11 cellular contexts compared by ENCODE assay signal in the genomic region with DNA sequence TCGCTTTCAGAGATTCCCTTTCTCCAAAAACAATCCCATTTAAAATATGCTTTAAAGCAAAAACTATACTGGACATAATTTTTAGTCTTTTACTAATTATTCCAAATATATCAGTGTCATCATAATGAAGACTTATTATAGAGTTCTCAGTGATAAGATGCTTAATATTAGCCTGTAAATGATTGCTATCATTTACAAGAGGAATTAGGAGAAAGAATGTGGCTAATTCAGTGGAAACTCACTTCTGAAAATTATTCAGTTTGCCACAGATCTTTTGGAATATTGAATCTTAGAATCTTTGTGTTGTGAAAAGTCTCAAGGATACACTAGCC. TPM values are rescaled to one million over a fixed set of nuclear protein-coding genes. Genes with fewer than 3 reads are reported as not detected.
A peak's percentile ranks its signal among the peaks of the same experiment; 100 is the strongest.
DNase-seq lines count a peak whose midpoint lies in the region; ATAC-seq and TF ChIP-seq lines count a peak whose summit lies in the region.
"Had no signal": no experiment of that assay in that cellular context is flagged by ENCODE, and none has a peak within 500 bp of the region (broad histone marks: within the 10 kb centered on the region; RNA-seq: fewer than 3 reads in every experiment).

No MANE protein-coding gene starts in this region.

- H3K36me3 ChIP-seq in left ventricle myocardium inferior (no peaks in the 10 kb centered on the region), Panc1 (ENCODE audit: control insufficient read depth, insufficient read depth, low read length) (no peaks in the 10 kb centered on the region), GM23338 (ENCODE audit: insufficient read depth) (no peaks in the 10 kb centered on the region)

- H3K36me3 Mint-ChIP-seq in glutamatergic neuron (ENCODE audit: unreplicated experiment) = peaks cover 4% of the 10 kb centered on the region
- H3K36me3 Mint-ChIP-seq in GM23338 (ENCODE audit: low read depth) = no peaks in the 10 kb centered on the region

- H3K4me2 ChIP-seq in GM23338 = no peak overlapping the region

- no peak for DNase-seq in left ventricle myocardium inferior
- DNase-seq in Right ventricle myocardium superior = no peak
- no peak for DNase-seq in Panc1 (ENCODE audit: low read depth, low spot score)
- DNase-seq in glutamatergic neuron = no peak
- DNase-seq in cerebellum (ENCODE audit: low spot score) = no peak
- DNase-seq in AG08395 (ENCODE audit: low spot score) = no peak
- DNase-seq in GM23338 (ENCODE audit: low spot score) = no peak
- DNase-seq in stimulated activated naive CD4-positive, alpha-beta T cell (lab: John Stamatoyannopoulos, UW) = no peak
- DNase-seq: GOT3, NCI-H2081 treated with DMSO at 0.1 percent for 48 hours, NCI-H510A had no signal

- no peak overlapping the region for H3K27ac ChIP-seq in left ventricle myocardium inferior (replicated peaks)
- H3K27ac ChIP-seq in Panc1 (ENCODE audit: low read length) = no peak overlapping the region
- no peak overlapping the region for H3K27ac ChIP-seq in GM23338 (ENCODE audit: low read depth)

- H3K4me3 ChIP-seq in left ventricle myocardium inferior (no peak overlapping the region), Panc1 (ENCODE audit: low read depth in 2 of 2, low read length in 2 of 2) (no peak overlapping the region), GM23338 (no peak overlapping the region)

- in situ Hi-C loops in Panc1 (cut with HindIII; ENCODE audit: low pct_unique_long_range_greater_than_20kb, low sequenced_read_pairs) = no loop called here

- no peak overlapping the region for H2AFZ ChIP-seq in GM23338

- POLR2A ChIA-PET in Panc1 (lab: Charles Lee) = no interaction called here

- no peaks in the 10 kb centered on the region for H3K9me3 Mint-ChIP-seq in glutamatergic neuron (ENCODE audit: unreplicated experiment)
- no peaks in the 10 kb centered on the region for H3K9me3 Mint-ChIP-seq in GM23338

- no peaks in the 10 kb centered on the region for H3K79me2 ChIP-seq in GM23338 (replicated peaks; ENCODE audit: insufficient read depth)

- H3K4me1 ChIP-seq in left ventricle myocardium inferior (peaks cover 23% of the 10 kb centered on the region), Panc1 (ENCODE audit: control insufficient read depth, insufficient read depth, low read length) (no peaks in the 10 kb centered on the region), GM23338 (ENCODE audit: insufficient read depth) (no peaks in the 10 kb centered on the region)

- no TSS peak for BruUV-seq in Panc1 (replicated peaks; lab: Mats Ljungman, UMichigan)

- no peaks in the 10 kb centered on the region for H3K27me3 ChIP-seq in left ventricle myocardium inferior (ENCODE audit: low read depth)
- no peaks in the 10 kb centered on the region; the same call in 1 of the 2 replicates for H3K27me3 ChIP-seq in Panc1 (ENCODE audit: control insufficient read depth, insufficient read depth, low read length)
- H3K27me3 ChIP-seq in GM23338 (ENCODE audit: insufficient read depth) = no peaks in the 10 kb centered on the region

- H3F3A ChIP-seq in GM23338 (replicated peaks; ENCODE audit: low read depth) = no peaks in the 10 kb centered on the region

- H3K27me3 Mint-ChIP-seq in glutamatergic neuron (ENCODE audit: unreplicated experiment) (no peaks in the 10 kb centered on the region), GM23338 (ENCODE audit: insufficient read depth, low read depth, poor library complexity) (no peaks in the 10 kb centered on the region)

- H3K9me3 ChIP-seq in left ventricle myocardium inferior (replicated peaks) (no peaks in the 10 kb centered on the region), Panc1 (ENCODE audit: control insufficient read depth, insufficient read depth, low read depth, low read length) (no peaks in the 10 kb centered on the region)

- CTCF ChIA-PET in Panc1 (lab: Charles Lee) = interaction anchor here (1.1 to 2.0 kb wide), 2 partner anchors 66 to 182 kb away, joined by 3 to 11 read pairs; no protein-coding TSS in a partner anchor

- no peaks in the 10 kb centered on the region for H3K9me2 ChIP-seq in GM23338 (ENCODE audit: insufficient read depth)

- H3K27ac Mint-ChIP-seq in glutamatergic neuron (ENCODE audit: unreplicated experiment) (no peak overlapping the region), GM23338 (no peak overlapping the region)

- no peaks in the 10 kb centered on the region for H4K20me1 ChIP-seq in GM23338 (replicated peaks; ENCODE audit: insufficient read depth)

- H3K4me3 Mint-ChIP-seq in glutamatergic neuron (ENCODE audit: unreplicated experiment) = no peak overlapping the region
- H3K4me3 Mint-ChIP-seq in GM23338 = no peak overlapping the region

- no peak for ATAC-seq in Right ventricle myocardium superior (ENCODE audit: poor library complexity)
- no peak for ATAC-seq in Panc1
- no peak for ATAC-seq in GM23338

- H3K4me1 Mint-ChIP-seq in glutamatergic neuron (ENCODE audit: low read depth, unreplicated experiment) (peaks cover 2% of the 10 kb centered on the region), GM23338 (peaks cover 2% of the 10 kb centered on the region; the same call in 1 of the 3 replicates)

- intact Hi-C loops in left ventricle myocardium inferior (cut with micrococcal nuclease) (loop anchor here (1.0 to 5.0 kb wide), 3 partner anchors 66 to 205 kb away; no protein-coding TSS in a partner anchor), Right ventricle myocardium superior (cut with DNase I) (loop anchor here (2.0 kb wide), 2 partner anchors 66 to 182 kb away; no protein-coding TSS in a partner anchor), Panc1 (cut with micrococcal nuclease; ENCODE audit: unreplicated experiment) (loop anchor here (1.0 kb wide), 2 partner anchors 66 to 203 kb away; no protein-coding TSS in a partner anchor)

- TF ChIP-seq CTCF in left ventricle myocardium inferior (IDR thresholded peaks at IDR 0.05; ENCODE audit: borderline replicate concordance) (peak; percentile 21), Panc1 (IDR thresholded peaks at IDR 0.05) (peak; percentile 60), glutamatergic neuron (IDR thresholded peaks at IDR 0.05; ENCODE audit: partially characterized antibody, unreplicated experiment) (peak; percentile 51), GM23338 (conservative IDR thresholded peaks at IDR 0.05; ENCODE audit: low read depth in 2 of 2) (no peak)

TF ChIP-seq in GM23338, 12 proteins besides CTCF, POLR2A, EP300 and RAD21:
- TF ChIP-seq NANOG (IDR thresholded peaks at IDR 0.05; ENCODE audit: borderline replicate concordance) (no peak), CREB1 (CRISPR knock-in tag; IDR thresholded peaks at IDR 0.05; ENCODE audit: low read depth) (no peak), REST (IDR thresholded peaks at IDR 0.05; ENCODE audit: unreplicated experiment) (no peak), EZH2 (IDR thresholded peaks at IDR 0.05; ENCODE audit: low read depth, unreplicated experiment) (no peak), ZNF114 (CRISPR knock-in tag; IDR thresholded peaks at IDR 0.05) (no peak), POLR2AphosphoS5 (IDR thresholded peaks at IDR 0.05; ENCODE audit: low read depth) (no peak), STAT1 (IDR thresholded peaks at IDR 0.05; ENCODE audit: unreplicated experiment) (no peak), ZNF331 (CRISPR knock-in tag; IDR thresholded peaks at IDR 0.05; ENCODE audit: low read depth) (no peak), JUNB (IDR thresholded peaks at IDR 0.05; ENCODE audit: unreplicated experiment) (no peak), EZH2phosphoT487 (IDR thresholded peaks at IDR 0.05; ENCODE audit: unreplicated experiment) (no peak)

RNA-seq across cellular contexts. Expression of gene GLRX, which starts 24.7 kb away (rescaled TPM):
- total RNA-seq in left ventricle myocardium inferior (139 TPM), Right ventricle myocardium superior (104 TPM), Panc1 (2021; ENCODE audit: unreplicated experiment) (5.8 TPM), glutamatergic neuron (ENCODE audit: unreplicated experiment) (79.6 TPM), cerebellum (8.9 TPM)
- polyA plus RNA-seq in Panc1 (2012; ENCODE audit: insufficient read length) = 5.3 TPM
- total RNA-seq in GM23338 (2014; rRNA removed; shearing (Covaris generic)) = 9.5 and 14.9 TPM in 2 replicates
- 42.2 and 42.9 TPM in 2 replicates for polyA plus RNA-seq in GM23338 (2016; fragmentation: Nextera tagmentation; extraction: Ambion mirVana)

Comparison
In these comparisons a context has a peak if more than half of its experiments do, and no peak if none do; other contexts are left out.
1. CTCF ChIP-seq: peak in left ventricle myocardium inferior (single experiment), Panc1 (single experiment) and glutamatergic neuron (single experiment); none in GM23338 (0 of 2).